In the genomic region with DNA sequence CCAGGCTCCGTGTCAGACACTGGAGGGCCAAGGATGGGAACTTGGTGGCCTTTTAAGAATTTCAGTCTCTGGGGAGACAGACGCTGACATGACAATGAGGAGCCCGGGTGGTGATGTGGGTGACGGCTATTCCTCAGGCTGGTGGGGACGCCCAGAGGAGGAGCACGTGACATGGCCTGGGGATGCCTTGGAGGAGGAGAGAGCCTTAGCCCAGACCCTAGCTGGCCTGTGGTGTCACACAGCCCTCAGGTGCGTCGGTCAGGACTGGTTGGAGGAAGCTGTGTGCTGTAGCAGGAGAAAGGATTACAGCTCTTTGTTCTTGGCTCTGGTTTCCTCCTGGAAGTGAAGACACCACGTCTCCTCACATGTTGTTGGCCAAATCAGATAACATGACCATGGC, we compare ENCODE assay signal across 40 cellular contexts.
"Had no signal": no experiment of that assay in that cellular context is flagged by ENCODE, and none has a peak within 500 bp of the region (broad histone marks: within the 10 kb centered on the region; RNA-seq: fewer than 3 reads in every experiment).

No MANE protein-coding gene starts in this region.

- ATAC-seq: activated CD8-positive, alpha-beta memory T cell treated with anti-CD3 and anti-CD28 coated beads, Interleukin-2, amount 10 ng/mL, durations not matched to agents 7 days and 5 days; activated CD8-positive, alpha-beta T cell treated with anti-CD3 and anti-CD28 coated beads for 36 hours; activated T-cell treated with anti-CD3 and anti-CD28 coated beads, Interleukin-2, amount 50 U/mL, for 72 hours; left lobe of liver; lower lobe of right lung; sciatic nerve; stimulated activated memory B cell treated with anti-CD40 and anti-IgM and Interleukin-4, amounts not matched to agents 10 μg/mL and 1 μg/mL and 100 μg/mL, for 72 hours had no signal

- H3K36me3 ChIP-seq: cardiac muscle cell, ovary, prostate gland had no signal

- H3K4me1 Mint-ChIP-seq: brain; nephron; stimulated activated memory B cell treated with anti-CD40 and anti-IgM and Interleukin-4, amounts not matched to agents 10 μg/mL and 1 μg/mL and 100 μg/mL, for 72 hours had no signal

- FAIRE-seq: endothelial cell of umbilical vein, urothelium cell line had no signal

- H3K9me3 Mint-ChIP-seq: activated B cell treated with CpG ODN at 0.5 μM for 24 hours; activated CD8-positive, alpha-beta T cell treated with anti-CD3 and anti-CD28 coated beads for 36 hours; activated naive CD4-positive, alpha-beta T cell treated with anti-CD3 and anti-CD28 coated beads for 36 hours; activated naive CD8-positive, alpha-beta T cell treated with anti-CD3 and anti-CD28 coated beads for 36 hours; activated T-cell treated with anti-CD3 and anti-CD28 coated beads, Interleukin-2, amount 50 U/mL, for 72 hours; brain; nephron; stimulated activated memory B cell treated with anti-CD40 and anti-IgM and Interleukin-4, amounts not matched to agents 10 μg/mL and 1 μg/mL and 100 μg/mL, for 72 hours; T-helper 2 cell treated with Interferon-gamma antibody and Interleukin-4, amounts not matched to agents 5 μg/mL and 100 μg/mL, for 36 hours had no signal

- H3K9me3 ChIP-seq: adrenal gland, heart left ventricle, lower lobe of right lung, neutrophil, ovary, prostate gland, suprapubic skin, tibial nerve had no signal

- H3K4me1 ChIP-seq: adrenal gland, lower lobe of right lung, prostate gland, suprapubic skin, tibial nerve had no signal

- H3K27ac ChIP-seq: adrenal gland, cardiac muscle cell, coronary artery, dorsolateral prefrontal cortex, heart left ventricle, lower lobe of right lung, neutrophil, ovary, prostate gland, skin epidermis, suprapubic skin, tibial nerve had no signal

- H3K4me3 ChIP-seq: adrenal gland, cardiac muscle cell, coronary artery, dorsolateral prefrontal cortex, heart left ventricle, lower lobe of right lung, ovary, prostate gland, skin epidermis, suprapubic skin, tibial nerve had no signal

- H3K27ac Mint-ChIP-seq: activated B cell treated with CpG ODN at 0.5 μM for 24 hours; activated CD8-positive, alpha-beta memory T cell treated with anti-CD3 and anti-CD28 coated beads, Interleukin-2, amount 10 ng/mL, durations not matched to agents 7 days and 5 days; activated CD8-positive, alpha-beta T cell treated with anti-CD3 and anti-CD28 coated beads for 36 hours; activated naive CD4-positive, alpha-beta T cell treated with anti-CD3 and anti-CD28 coated beads for 36 hours; activated naive CD8-positive, alpha-beta T cell treated with anti-CD3 and anti-CD28 coated beads for 36 hours; activated T-cell treated with anti-CD3 and anti-CD28 coated beads, Interleukin-2, amount 50 U/mL, for 72 hours; nephron; stimulated activated memory B cell treated with anti-CD40 and anti-IgM and Interleukin-4, amounts not matched to agents 10 μg/mL and 1 μg/mL and 100 μg/mL, for 72 hours; T-helper 2 cell treated with Interferon-gamma antibody and Interleukin-4, amounts not matched to agents 5 μg/mL and 100 μg/mL, for 36 hours had no signal

- H3K4me3 Mint-ChIP-seq: activated B cell treated with CpG ODN at 0.5 μM for 24 hours; activated CD8-positive, alpha-beta memory T cell treated with anti-CD3 and anti-CD28 coated beads, Interleukin-2, amount 10 ng/mL, durations not matched to agents 7 days and 5 days; activated CD8-positive, alpha-beta T cell treated with anti-CD3 and anti-CD28 coated beads for 36 hours; activated naive CD4-positive, alpha-beta T cell treated with anti-CD3 and anti-CD28 coated beads for 36 hours; activated naive CD8-positive, alpha-beta T cell treated with anti-CD3 and anti-CD28 coated beads for 36 hours; activated T-cell treated with anti-CD3 and anti-CD28 coated beads, Interleukin-2, amount 50 U/mL, for 72 hours; brain; nephron; stimulated activated memory B cell treated with anti-CD40 and anti-IgM and Interleukin-4, amounts not matched to agents 10 μg/mL and 1 μg/mL and 100 μg/mL, for 72 hours; T-helper 2 cell treated with Interferon-gamma antibody and Interleukin-4, amounts not matched to agents 5 μg/mL and 100 μg/mL, for 36 hours had no signal

- H3K27me3 ChIP-seq: adrenal gland, cardiac muscle cell, dorsolateral prefrontal cortex, heart left ventricle, neutrophil, ovary, suprapubic skin, tibial nerve had no signal

- DNase-seq: activated B cell treated with CpG ODN at 0.5 μM for 24 hours; activated CD4-positive, alpha-beta T cell treated with anti-CD3 and anti-CD28 coated beads, Interleukin-2, amount 50 U/mL, for 1 hour; activated CD8-positive, alpha-beta memory T cell treated with anti-CD3 and anti-CD28 coated beads, Interleukin-2, amount 10 ng/mL, durations not matched to agents 7 days and 5 days; activated CD8-positive, alpha-beta T cell treated with anti-CD3 and anti-CD28 coated beads for 36 hours; activated effector memory CD4-positive, alpha-beta T cell treated with Interleukin-2 at 50 U/mL for 16 hours; activated naive CD4-positive, alpha-beta T cell treated with anti-CD3 and anti-CD28 coated beads for 36 hours; activated naive CD8-positive, alpha-beta T cell treated with anti-CD3 and anti-CD28 coated beads for 36 hours; activated T-cell treated with anti-CD3 and anti-CD28 coated beads for 4 hours; activated T-cell treated with anti-CD3 and anti-CD28 coated beads, Interleukin-2, amount 50 U/mL, for 72 hours; adrenal gland; aorta; cerebellar nuclear complex; dorsolateral prefrontal cortex; effector memory CD4-positive, alpha-beta T cell; foreskin fibroblast; heart left ventricle; hypothalamus; kidney glomerular epithelial cell; lower lobe of right lung; mesendoderm; ovary; retina; stimulated activated CD4-positive, alpha-beta T cell treated with anti-CD3 and anti-CD28 coated beads, Interleukin-12 subunit alpha, Interleukin-12 subunit beta, amount 100 ng/mL, for 4 hours; stimulated activated CD4-positive, alpha-beta T cell treated with anti-CD3 and anti-CD28 coated beads, Interleukin-4, amount 100 ng/mL, for 24 hours; T-helper 1 cell had no signal
